In the genomic region with DNA sequence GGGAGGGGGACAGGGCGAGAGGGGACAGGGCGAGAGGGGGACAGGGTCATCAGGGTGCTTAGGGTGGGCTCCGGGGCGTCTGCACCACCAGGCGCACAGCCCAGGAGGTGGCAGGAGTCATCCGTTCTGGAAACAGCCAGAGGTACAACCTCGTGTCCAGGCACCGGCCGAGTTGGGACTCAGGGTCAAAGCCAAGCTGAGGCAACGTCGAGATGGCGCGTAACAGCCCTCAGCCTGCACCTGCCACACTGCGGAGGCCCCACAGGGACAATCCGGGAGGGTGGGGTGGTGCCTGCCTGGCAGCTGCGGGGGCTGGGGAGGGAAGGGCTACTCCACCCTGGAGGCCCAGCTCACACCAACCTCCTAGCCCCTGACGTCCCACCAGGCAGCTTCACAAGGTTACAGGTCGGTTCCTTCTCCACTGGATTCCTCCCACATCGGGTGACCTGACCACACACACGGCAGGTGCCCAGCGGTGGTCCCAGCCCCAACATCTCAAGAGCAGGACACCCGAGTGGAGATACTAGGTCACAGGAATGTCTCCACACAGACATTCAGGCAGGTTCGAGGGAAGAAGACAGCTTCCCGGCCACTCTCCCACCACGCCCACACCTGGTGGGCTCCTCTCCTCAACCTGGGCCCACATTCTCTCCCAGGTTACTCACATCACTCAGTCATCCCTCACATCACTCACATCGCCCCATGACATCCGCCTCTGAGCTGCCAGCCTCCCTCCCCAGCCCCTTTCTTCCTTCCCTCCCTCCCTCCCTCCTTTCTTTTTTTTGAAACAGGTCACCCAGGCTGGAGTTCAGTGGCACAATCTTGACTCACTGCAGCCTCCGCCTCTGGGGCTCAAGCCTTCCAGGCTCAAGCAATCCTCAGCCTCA, we compare ENCODE assay signal across 1 cellular context.
TF ChIP-seq lines count a peak whose summit lies in the region.

No MANE protein-coding gene starts in this region.

TF ChIP-seq in HepG2, 621 proteins besides CTCF, POLR2A, EP300 and RAD21:
- no peak for TF ChIP-seq ZSCAN21 (CRISPR knock-in tag; IDR thresholded peaks at IDR 0.05; ENCODE audit: borderline replicate concordance)
- no peak for TF ChIP-seq ZFP41 (CRISPR knock-in tag; IDR thresholded peaks at IDR 0.05; ENCODE audit: borderline replicate concordance)
- TF ChIP-seq SUZ12 (IDR thresholded peaks at IDR 0.05; ENCODE audit: low read depth, low read length): no peak
- TF ChIP-seq XRCC5 (optimal IDR thresholded peaks at IDR 0.05; ENCODE audit: low read length): no peak
- TF ChIP-seq ZNF382 (CRISPR knock-in tag; IDR thresholded peaks at IDR 0.05; ENCODE audit: borderline replicate concordance): no peak
- no peak for TF ChIP-seq UBTF (CRISPR knock-in tag; IDR thresholded peaks at IDR 0.05)
- TF ChIP-seq, protein P1, sequence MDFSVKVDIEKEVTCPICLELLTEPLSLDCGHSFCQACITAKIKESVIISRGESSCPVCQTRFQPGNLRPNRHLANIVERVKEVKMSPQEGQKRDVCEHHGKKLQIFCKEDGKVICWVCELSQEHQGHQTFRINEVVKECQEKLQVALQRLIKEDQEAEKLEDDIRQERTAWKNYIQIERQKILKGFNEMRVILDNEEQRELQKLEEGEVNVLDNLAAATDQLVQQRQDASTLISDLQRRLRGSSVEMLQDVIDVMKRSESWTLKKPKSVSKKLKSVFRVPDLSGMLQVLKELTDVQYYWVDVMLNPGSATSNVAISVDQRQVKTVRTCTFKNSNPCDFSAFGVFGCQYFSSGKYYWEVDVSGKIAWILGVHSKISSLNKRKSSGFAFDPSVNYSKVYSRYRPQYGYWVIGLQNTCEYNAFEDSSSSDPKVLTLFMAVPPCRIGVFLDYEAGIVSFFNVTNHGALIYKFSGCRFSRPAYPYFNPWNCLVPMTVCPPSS (IDR thresholded peaks at IDR 0.05): no peak
- TF ChIP-seq NFIC (IDR thresholded peaks at IDR 0.05; ENCODE audit: low read length): no peak
- no peak for TF ChIP-seq ZNF207 (IDR thresholded peaks at IDR 0.05; ENCODE audit: borderline replicate concordance)
- TF ChIP-seq ZNF773 (CRISPR knock-in tag; IDR thresholded peaks at IDR 0.05; ENCODE audit: borderline replicate concordance): no peak
- TF ChIP-seq, protein P2, sequence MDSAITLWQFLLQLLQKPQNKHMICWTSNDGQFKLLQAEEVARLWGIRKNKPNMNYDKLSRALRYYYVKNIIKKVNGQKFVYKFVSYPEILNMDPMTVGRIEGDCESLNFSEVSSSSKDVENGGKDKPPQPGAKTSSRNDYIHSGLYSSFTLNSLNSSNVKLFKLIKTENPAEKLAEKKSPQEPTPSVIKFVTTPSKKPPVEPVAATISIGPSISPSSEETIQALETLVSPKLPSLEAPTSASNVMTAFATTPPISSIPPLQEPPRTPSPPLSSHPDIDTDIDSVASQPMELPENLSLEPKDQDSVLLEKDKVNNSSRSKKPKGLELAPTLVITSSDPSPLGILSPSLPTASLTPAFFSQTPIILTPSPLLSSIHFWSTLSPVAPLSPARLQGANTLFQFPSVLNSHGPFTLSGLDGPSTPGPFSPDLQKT (CRISPR knock-in tag; IDR thresholded peaks at IDR 0.05; ENCODE audit: borderline replicate concordance): no peak
- TF ChIP-seq KLF9 (CRISPR knock-in tag; IDR thresholded peaks at IDR 0.05; ENCODE audit: low read depth): no peak
- no peak for TF ChIP-seq SMARCC2 (IDR thresholded peaks at IDR 0.05)
